16 cellular contexts compared by ENCODE assay signal in genomic region chr2:171316755-171317337, GRCh38.
DNase-seq lines count a peak whose midpoint lies in the region; ATAC-seq and TF ChIP-seq lines count a peak whose summit lies in the region.
"Had no signal": no experiment of that assay in that cellular context is flagged by ENCODE, and none has a peak within 500 bp of the region (broad histone marks: within the 10 kb centered on the region; RNA-seq: fewer than 3 reads in every experiment).

No MANE protein-coding gene starts in this region.

- H3K9ac ChIP-seq in stomach smooth muscle (ENCODE audit: low read length in 2 of 2), result no peak overlapping the region
- H3K9ac ChIP-seq: BLaER1 treated with 17β-estradiol and CSF1 and Interleukin-3, amounts not matched to agents 10 nM and 100 nM had no signal

- H3K27ac Mint-ChIP-seq in activated T-cell treated with anti-CD3 and anti-CD28 coated beads, Interleukin-2, amount 50 U/mL, for 72 hours, result peak overlapping the region; percentile 7
- H3K27ac Mint-ChIP-seq in WTC11, result peak overlapping the region; percentile 100
- no peak overlapping the region for H3K27ac Mint-ChIP-seq in effector memory CD8-positive, alpha-beta T cell

- H3K9me3 ChIP-seq in iPS DF 6.9 (ENCODE audit: control insufficient read depth, insufficient read depth, low read length) (peaks cover 3% of the 10 kb centered on the region), stomach smooth muscle (ENCODE audit: control insufficient read depth in 2 of 2, low read length in 2 of 2) (peaks cover 0 to 1% of the 10 kb centered on the region in 2 donors), gastroesophageal sphincter (peaks cover 0 to 7% (median 0%) of the 10 kb centered on the region in 3 donors)

- TF ChIP-seq EP300 in gastroesophageal sphincter (IDR thresholded peaks at IDR 0.05), result no peak

- H3K36me3 ChIP-seq in iPS DF 6.9 (ENCODE audit: control insufficient read depth, insufficient read depth, low read length) (peaks cover 3% of the 10 kb centered on the region; the same call in 1 of the 2 replicates), stomach smooth muscle (ENCODE audit: control insufficient read depth in 2 of 2, insufficient read depth in 2 of 2, low read length in 2 of 2) (peaks cover 0 to 2% of the 10 kb centered on the region in 2 donors), gastroesophageal sphincter (no peaks in the 10 kb centered on the region)
- H3K36me3 ChIP-seq: thoracic aorta had no signal

- H3K36me3 Mint-ChIP-seq in activated T-cell treated with anti-CD3 and anti-CD28 coated beads, Interleukin-2, amount 50 U/mL, for 72 hours (ENCODE audit: insufficient read depth in 2 of 2), result peaks cover 3 to 12% of the 10 kb centered on the region in 2 donors
- peaks cover 10% of the 10 kb centered on the region for H3K36me3 Mint-ChIP-seq in activated T-cell treated with anti-CD3 and anti-CD28 coated beads, Interleukin-2, amount 50 U/mL, for 4 hours (ENCODE audit: insufficient read depth)
- peaks cover 36% of the 10 kb centered on the region for H3K36me3 Mint-ChIP-seq in WTC11
- no peaks in the 10 kb centered on the region for H3K36me3 Mint-ChIP-seq in effector memory CD8-positive, alpha-beta T cell (ENCODE audit: insufficient read depth)

- intact Hi-C loops in left cardiac atrium (cut with DNase I), result no loop called here

- no peak for TF ChIP-seq POLR2A in gastroesophageal sphincter (IDR thresholded peaks at IDR 0.05)

- peaks cover 0 to 2% of the 10 kb centered on the region in 2 donors for H3K9me3 Mint-ChIP-seq in activated T-cell treated with anti-CD3 and anti-CD28 coated beads, Interleukin-2, amount 50 U/mL, for 72 hours
- H3K9me3 Mint-ChIP-seq in activated T-cell treated with anti-CD3 and anti-CD28 coated beads, Interleukin-2, amount 50 U/mL, for 4 hours, result peaks cover 2% of the 10 kb centered on the region
- peaks cover 14% of the 10 kb centered on the region for H3K9me3 Mint-ChIP-seq in WTC11
- H3K9me3 Mint-ChIP-seq in effector memory CD8-positive, alpha-beta T cell, result peaks cover 2 to 3% of the 10 kb centered on the region in 2 donors

- no CpG with 5 or more reads among the region's 7 CpGs for WGBS in iPS DF 6.9 (ENCODE audit: insufficient coverage, insufficient read length)
- WGBS in gastroesophageal sphincter (ENCODE audit: low coverage in 1 of 2), 2 donors, result 70 to 77% methylated on average over 5 to 7 of the region's 7 CpGs

- H3K4me3 ChIP-seq in iPS DF 6.9 (ENCODE audit: low read length) (no peak overlapping the region), stomach smooth muscle (ENCODE audit: low read length in 2 of 2) (no peak overlapping the region), gastroesophageal sphincter (no peak overlapping the region)
- H3K4me3 ChIP-seq: BLaER1 treated with 17β-estradiol and CSF1 and Interleukin-3, amounts not matched to agents 10 nM and 100 nM; coronary artery; thoracic aorta had no signal

- no peak for ATAC-seq in activated T-cell treated with anti-CD3 and anti-CD28 coated beads, Interleukin-2, amount 50 U/mL, for 72 hours (replicated peaks in 1 of 2)
- no peak for ATAC-seq in activated T-cell treated with anti-CD3 and anti-CD28 coated beads, Interleukin-2, amount 50 U/mL, for 4 hours
- ATAC-seq in WTC11, result peak; percentile 27
- no peak for ATAC-seq in left cardiac atrium
- ATAC-seq in effector memory CD8-positive, alpha-beta T cell (replicated peaks), result no peak
- ATAC-seq in gastroesophageal sphincter, result no peak
- ATAC-seq: foreskin keratinocyte, right cardiac atrium had no signal

- H3K27ac ChIP-seq in iPS DF 6.9 (ENCODE audit: low read length), result peak overlapping the region; percentile 79
- peak overlapping the region; percentile 53 for H3K27ac ChIP-seq in stomach smooth muscle (ENCODE audit: low read length)
- H3K27ac ChIP-seq in gastroesophageal sphincter, result peak overlapping the region in 1 of 4 donors; percentile 60
- H3K27ac ChIP-seq: BLaER1 treated with 17β-estradiol and CSF1 and Interleukin-3, amounts not matched to agents 10 nM and 100 nM; coronary artery; foreskin keratinocyte; thoracic aorta had no signal

- DNase-seq in activated T-cell treated with anti-CD3 and anti-CD28 coated beads, Interleukin-2, amount 50 U/mL, for 72 hours, result no peak
- DNase-seq in activated T-cell treated with anti-CD3 and anti-CD28 coated beads, Interleukin-2, amount 50 U/mL, for 4 hours, result no peak
- DNase-seq in WTC11 (ENCODE audit: low spot score) (peak; percentile 26), iPS DF 6.9 (ENCODE audit: low read depth, low spot score) (no peak), left cardiac atrium (no peak)
- DNase-seq in effector memory CD8-positive, alpha-beta T cell, result no peak
- DNase-seq: DMS 273 treated with DMSO at 0.1 percent for 48 hours, foreskin keratinocyte, KBM-7, NCI-H1930, right cardiac atrium had no signal

- H3K4me1 ChIP-seq in iPS DF 6.9 (ENCODE audit: control insufficient read depth, insufficient read depth, low read length), result peaks cover 5% of the 10 kb centered on the region
- peaks cover 35% of the 10 kb centered on the region for H3K4me1 ChIP-seq in stomach smooth muscle (ENCODE audit: control insufficient read depth, insufficient read depth, low read length)
- H3K4me1 ChIP-seq in gastroesophageal sphincter, result peaks cover 9 to 61% (median 11%) of the 10 kb centered on the region in 3 donors
- H3K4me1 ChIP-seq: foreskin keratinocyte had no signal

- POLR2A ChIA-PET in WTC11 (lab: Charles Lee), result interaction anchor here (0.8 to 2.6 kb wide), 2 partner anchors 11 to 70 kb away, joined by 3 to 10 read pairs; no protein-coding TSS in a partner anchor

- H3K4me1 Mint-ChIP-seq in activated T-cell treated with anti-CD3 and anti-CD28 coated beads, Interleukin-2, amount 50 U/mL, for 72 hours (ENCODE audit: low read depth), result peaks cover 50% of the 10 kb centered on the region
- peaks cover 57% of the 10 kb centered on the region for H3K4me1 Mint-ChIP-seq in activated T-cell treated with anti-CD3 and anti-CD28 coated beads, Interleukin-2, amount 50 U/mL, for 4 hours (ENCODE audit: low read depth)
- H3K4me1 Mint-ChIP-seq in WTC11, result peaks cover 81% of the 10 kb centered on the region
- peaks cover 22 to 31% of the 10 kb centered on the region in 2 donors for H3K4me1 Mint-ChIP-seq in effector memory CD8-positive, alpha-beta T cell (ENCODE audit: low read depth in 2 of 2)

- CTCF ChIA-PET in WTC11 (lab: Charles Lee), result interaction anchor here (1.2 to 2.1 kb wide), 5 partner anchors 10 to 230 kb away, joined by 4 to 8 read pairs (median 5); partner anchors contain the start of genes DCAF17 and METTL8

- H3K27me3 Mint-ChIP-seq in activated T-cell treated with anti-CD3 and anti-CD28 coated beads, Interleukin-2, amount 50 U/mL, for 72 hours (ENCODE audit: low read depth), result no peaks in the 10 kb centered on the region
- no peaks in the 10 kb centered on the region for H3K27me3 Mint-ChIP-seq in activated T-cell treated with anti-CD3 and anti-CD28 coated beads, Interleukin-2, amount 50 U/mL, for 4 hours (ENCODE audit: low read depth)
- peaks cover 2% of the 10 kb centered on the region for H3K27me3 Mint-ChIP-seq in WTC11 (ENCODE audit: low read depth)
- no peaks in the 10 kb centered on the region for H3K27me3 Mint-ChIP-seq in effector memory CD8-positive, alpha-beta T cell

- no peak overlapping the region for H3K4me3 Mint-ChIP-seq in activated T-cell treated with anti-CD3 and anti-CD28 coated beads, Interleukin-2, amount 50 U/mL, for 72 hours
- no peak overlapping the region for H3K4me3 Mint-ChIP-seq in activated T-cell treated with anti-CD3 and anti-CD28 coated beads, Interleukin-2, amount 50 U/mL, for 4 hours
- peak overlapping the region; percentile 44 for H3K4me3 Mint-ChIP-seq in WTC11
- no peak overlapping the region for H3K4me3 Mint-ChIP-seq in effector memory CD8-positive, alpha-beta T cell

- H3K27me3 ChIP-seq in iPS DF 6.9 (ENCODE audit: control insufficient read depth, insufficient read depth, low read length), result no peaks in the 10 kb centered on the region
- H3K27me3 ChIP-seq in stomach smooth muscle (ENCODE audit: control insufficient read depth in 1 of 2, insufficient read depth in 2 of 2, low read length in 2 of 2), result no peaks in the 10 kb centered on the region
- no peaks in the 10 kb centered on the region for H3K27me3 ChIP-seq in gastroesophageal sphincter
- H3K27me3 ChIP-seq: BLaER1 treated with 17β-estradiol and CSF1 and Interleukin-3, amounts not matched to agents 10 nM and 100 nM; foreskin keratinocyte had no signal

- TF ChIP-seq CTCF in WTC11 (IDR thresholded peaks at IDR 0.05), result no peak
- no peak for TF ChIP-seq CTCF in gastroesophageal sphincter (IDR thresholded peaks at IDR 0.05)

TF ChIP-seq in WTC11, 78 proteins besides CTCF, POLR2A, EP300 and RAD21:
- TF ChIP-seq NR1H2 (CRISPR knock-in tag; IDR thresholded peaks at IDR 0.05), result no peak
- TF ChIP-seq PRDM15 (CRISPR knock-in tag; IDR thresholded peaks at IDR 0.05), result no peak
- TF ChIP-seq ZMAT4 (CRISPR knock-in tag; IDR thresholded peaks at IDR 0.05), result no peak

Comparison
In these comparisons a context has a peak if more than half of its experiments do, and no peak if none do; other contexts are left out.
1. H3K27ac Mint-ChIP-seq: peak in activated T-cell treated with anti-CD3 and anti-CD28 coated beads, Interleukin-2, amount 50 U/mL, for 72 hours (single experiment) and WTC11 (single experiment); none in effector memory CD8-positive, alpha-beta T cell (0 of 2).